Comparison of ENCODE assay signal across 21 cellular contexts in genomic region chr18:4319738-4320677, GRCh38.
A peak's percentile ranks its signal among the peaks of the same experiment; 100 is the strongest.
DNase-seq lines count a peak whose midpoint lies in the region; ATAC-seq and TF ChIP-seq lines count a peak whose summit lies in the region.
"Had no signal": no experiment of that assay in that cellular context is flagged by ENCODE, and none has a peak within 500 bp of the region (broad histone marks: within the 10 kb centered on the region; RNA-seq: fewer than 3 reads in every experiment).

No MANE protein-coding gene starts in this region.

- H4K91ac ChIP-seq in H9 (ENCODE audit: insufficient read length, low read depth, low read length), result no peak overlapping the region

- ATAC-seq in GM18867 (IDR thresholded peaks at IDR 0.05; ENCODE audit: unreplicated experiment) (peak; percentile 85), HG03432 (IDR thresholded peaks at IDR 0.05; ENCODE audit: unreplicated experiment) (peak; percentile 80)
- ATAC-seq: heart right ventricle; lower lobe of right lung; stimulated activated naive CD8-positive, alpha-beta T cell treated with anti-CD3 and anti-CD28 coated beads, Interleukin-15, amount 100 ng/mL, for 72 hours had no signal

- no peak overlapping the region for H4K8ac ChIP-seq in H9 (replicated peaks; ENCODE audit: insufficient read length, low read depth, low read length)

- H3K4me3 Mint-ChIP-seq in H9, result no peak overlapping the region
- H3K4me3 Mint-ChIP-seq: activated naive CD8-positive, alpha-beta T cell; stimulated activated naive CD8-positive, alpha-beta T cell treated with anti-CD3 and anti-CD28 coated beads, Interleukin-15, amount 100 ng/mL, for 72 hours had no signal

- 0 out of 2 replicates have a peak, but pooled peaks cover 1% of the 10 kb centered on the region for H3K79me2 ChIP-seq in H9 (ENCODE audit: insufficient read depth, low read length)
- H3K79me2 ChIP-seq: parathyroid adenoma had no signal

- no peak overlapping the region for H2AFZ ChIP-seq in H9 (ENCODE audit: low read length)
- H2AFZ ChIP-seq: parathyroid adenoma had no signal

- no peaks in the 10 kb centered on the region for H3K27me3 Mint-ChIP-seq in H9 (ENCODE audit: low read depth)
- H3K27me3 Mint-ChIP-seq: activated naive CD8-positive, alpha-beta T cell; stimulated activated naive CD8-positive, alpha-beta T cell treated with anti-CD3 and anti-CD28 coated beads, Interleukin-15, amount 100 ng/mL, for 72 hours had no signal

- no peak overlapping the region for H2BK15ac ChIP-seq in H9 (ENCODE audit: low read depth, low read length)

- H3K27me3 ChIP-seq in H9 (ENCODE audit: insufficient read depth, low read length), result no peaks in the 10 kb centered on the region
- no peaks in the 10 kb centered on the region for H3K27me3 ChIP-seq in ovary
- H3K27me3 ChIP-seq in spleen (replicated peaks in 1 of 7), result no peaks in the 10 kb centered on the region
- H3K27me3 ChIP-seq: heart right ventricle, sigmoid colon, uterus had no signal

- H4K5ac ChIP-seq in H9 (ENCODE audit: insufficient read length, low read depth, low read length), result no peak overlapping the region

- H3K4me2 ChIP-seq in H9 (ENCODE audit: insufficient read depth, insufficient read length, low read length), result no peak overlapping the region
- H3K4me2 ChIP-seq: KMS-11 had no signal

- H2BK5ac ChIP-seq in H9 (ENCODE audit: insufficient read length, low read length), result no peak overlapping the region

- H2AK5ac ChIP-seq in H9 (ENCODE audit: insufficient read length, low read length), result no peak overlapping the region

- H3K4me1 ChIP-seq in H9 (ENCODE audit: insufficient read depth, low read length) (no peaks in the 10 kb centered on the region), ovary (ENCODE audit: insufficient read depth) (no peaks in the 10 kb centered on the region), spleen (no peaks in the 10 kb centered on the region)
- H3K4me1 ChIP-seq: heart right ventricle, lower lobe of right lung, parathyroid adenoma, sigmoid colon, uterus had no signal

- DNase-seq in H9 (no peak), activated gamma-delta T cell treated with Interleukin-2 at 50 U/mL for 16 hours (no peak), NCI-H1092 treated with DMSO at 0.1 percent for 48 hours (lab: John Stamatoyannopoulos, UW) (no peak), ovary (no peak), spleen (no peak)
- DNase-seq: activated CD4-positive, alpha-beta T cell treated with anti-CD3 and anti-CD28 coated beads, Interleukin-2, amount 50 U/mL, for 4 hours; AML-193; Calu3; heart right ventricle; lower lobe of right lung; NCI-H1417; OCI-M1; SHP77 treated with DMSO at 0.1 percent for 48 hours; sigmoid colon; stimulated activated naive CD8-positive, alpha-beta T cell treated with anti-CD3 and anti-CD28 coated beads, Interleukin-15, amount 100 ng/mL, for 72 hours; uterus had no signal

- H3K36me3 Mint-ChIP-seq in H9 (ENCODE audit: insufficient read depth in 1 of 3, low read depth in 3 of 3), result peaks cover 0 to 6% (median 0%) of the 10 kb centered on the region in 3 experiments; a peak in 3 of 7 replicates
- H3K36me3 Mint-ChIP-seq: activated naive CD8-positive, alpha-beta T cell had no signal

- no peak for TF ChIP-seq POLR2A in ovary (IDR thresholded peaks at IDR 0.05)
- no peak for TF ChIP-seq POLR2A in spleen (IDR thresholded peaks at IDR 0.05)

- no peaks in the 10 kb centered on the region for H3K23me2 ChIP-seq in H9 (ENCODE audit: insufficient read length, low read depth, low read length, poor library complexity, severe bottlenecking)

- H3K9me3 ChIP-seq in H9 (ENCODE audit: control insufficient read depth, low read depth, low read length) (no peaks in the 10 kb centered on the region), ovary (no peaks in the 10 kb centered on the region), spleen (peaks cover 0 to 11% (median 0%) of the 10 kb centered on the region in 8 donors)
- H3K9me3 ChIP-seq: lower lobe of right lung, sigmoid colon, uterus had no signal

- no peak overlapping the region for H2BK20ac ChIP-seq in H9 (ENCODE audit: low read depth, low read length, poor library complexity, severe bottlenecking)

- H3K79me1 ChIP-seq in H9 (ENCODE audit: insufficient read depth, low read depth, low read length, poor library complexity, severe bottlenecking), result peaks cover 9% of the 10 kb centered on the region

- H4K20me1 ChIP-seq in H9 (ENCODE audit: control insufficient read depth, insufficient read depth, insufficient read length), result no peaks in the 10 kb centered on the region

- TF ChIP-seq CTCF in H9 (conservative IDR thresholded peaks at IDR 0.05) (no peak), ovary (IDR thresholded peaks at IDR 0.05) (no peak), spleen (IDR thresholded peaks at IDR 0.05 in 8 of 11, conservative IDR thresholded peaks at IDR 0.05 in 3 of 11) (no peak)

- H3K27ac ChIP-seq in H9 (ENCODE audit: insufficient read length, low read depth, low read length) (no peak overlapping the region), ovary (no peak overlapping the region), spleen (no peak overlapping the region)
- H3K27ac ChIP-seq: heart right ventricle, KMS-11, lower lobe of right lung, parathyroid adenoma, sigmoid colon, uterus had no signal

- H3K4me1 Mint-ChIP-seq in H9, result peaks cover 20 to 21% of the 10 kb centered on the region in 2 experiments
- H3K4me1 Mint-ChIP-seq: stimulated activated naive CD8-positive, alpha-beta T cell treated with anti-CD3 and anti-CD28 coated beads, Interleukin-15, amount 100 ng/mL, for 72 hours had no signal

- no peaks in the 10 kb centered on the region; a peak in 1 of 5 replicates for H3K9me3 Mint-ChIP-seq in H9
- H3K9me3 Mint-ChIP-seq: stimulated activated naive CD8-positive, alpha-beta T cell treated with anti-CD3 and anti-CD28 coated beads, Interleukin-15, amount 100 ng/mL, for 72 hours had no signal

- no peak overlapping the region for H3K18ac ChIP-seq in H9 (ENCODE audit: insufficient read length, low read depth, low read length)

- H2BK120ac ChIP-seq in H9 (ENCODE audit: low read depth, low read length, poor library complexity, severe bottlenecking), result no peak overlapping the region

- no CpG with 5 or more reads among the region's 3 CpGs for WGBS in H9 (ENCODE audit: extremely low coverage, insufficient read length, low lambda C conversion rate)
- 9 to 21% (median 21%) methylated on average over 3 of the region's 3 CpGs for WGBS in ovary, 3 donors
- 50 to 60% (median 52%) methylated on average over 3 of the region's 3 CpGs for whole genome bisulfite sequencing in spleen, 5 donors

- intact Hi-C loops in ovary (cut with DNase I) (no loop called here), spleen (cut with DNase I; ENCODE audit: low total_unique reads) (no loop called here)

- no peak overlapping the region for H3K56ac ChIP-seq in H9 (ENCODE audit: insufficient read length, low read depth, low read length)

- no peak overlapping the region for H3K4me3 ChIP-seq in ovary
- no peak overlapping the region for H3K4me3 ChIP-seq in spleen
- H3K4me3 ChIP-seq: heart right ventricle, lower lobe of right lung, sigmoid colon, uterus had no signal

- H3K23ac ChIP-seq in H9 (ENCODE audit: insufficient read length, low read depth, low read length), result no peak overlapping the region

- no peak overlapping the region for H3K9ac ChIP-seq in H9 (ENCODE audit: extremely low read depth, insufficient read length, low read length)
- H3K9ac ChIP-seq: KMS-11, parathyroid adenoma had no signal

- no peak overlapping the region for H3K4ac ChIP-seq in H9 (ENCODE audit: low read depth, low read length)

- no peak overlapping the region for H3T11ph ChIP-seq in H9 (ENCODE audit: low read length)

- H3K27ac Mint-ChIP-seq in H9, result peak overlapping the region in 2 of 3 experiments; percentile 5 to 66; a peak in 1 of 7 replicates
- H3K27ac Mint-ChIP-seq: activated naive CD8-positive, alpha-beta T cell; stimulated activated naive CD8-positive, alpha-beta T cell treated with anti-CD3 and anti-CD28 coated beads, Interleukin-15, amount 100 ng/mL, for 72 hours had no signal

- TF ChIP-seq EP300 in ovary (IDR thresholded peaks at IDR 0.05), result no peak

- no peak overlapping the region for H2BK12ac ChIP-seq in H9 (ENCODE audit: insufficient read length, low read depth, low read length)

- no peak overlapping the region for H3K14ac ChIP-seq in H9 (ENCODE audit: insufficient read depth, low read length)

- H3K36me3 ChIP-seq in ovary (no peaks in the 10 kb centered on the region), spleen (no peaks in the 10 kb centered on the region)
- H3K36me3 ChIP-seq: heart right ventricle, lower lobe of right lung, sigmoid colon, uterus had no signal
